In the genomic region with DNA sequence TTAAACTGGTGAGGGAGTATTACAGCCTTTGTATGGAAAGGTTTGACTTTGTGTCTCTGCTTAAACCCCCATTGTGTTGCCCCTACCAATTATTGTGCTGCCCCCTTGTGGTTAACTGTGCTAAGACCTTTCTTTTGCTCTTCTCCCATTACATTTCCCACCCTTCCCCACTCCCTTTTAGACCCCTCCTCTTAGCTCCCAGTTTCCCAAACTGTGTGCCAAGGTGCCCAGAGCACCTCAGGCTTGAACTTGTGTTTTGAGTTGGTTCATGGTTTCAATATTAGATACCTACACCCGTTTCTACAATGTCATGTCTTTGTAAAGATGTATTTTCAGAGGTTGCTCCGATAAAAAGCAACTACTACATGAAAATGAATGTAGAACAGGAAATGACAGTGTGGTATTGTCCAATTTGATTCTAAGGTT, we compare ENCODE assay signal across 8 cellular contexts. TPM values are rescaled to one million over a fixed set of nuclear protein-coding genes. Genes with fewer than 3 reads are reported as not detected.
A peak's percentile ranks its signal among the peaks of the same experiment; 100 is the strongest.
DNase-seq lines count a peak whose midpoint lies in the region; ATAC-seq and TF ChIP-seq lines count a peak whose summit lies in the region.
"Had no signal": no experiment of that assay in that cellular context is flagged by ENCODE, and none has a peak within 500 bp of the region (broad histone marks: within the 10 kb centered on the region; RNA-seq: fewer than 3 reads in every experiment).

No MANE protein-coding gene starts in this region.

- H3K36me3 ChIP-seq in ascending aorta: peaks cover 13 to 16% of the 10 kb centered on the region in 2 donors

- no peaks in the 10 kb centered on the region for H3K27me3 ChIP-seq in ascending aorta

- intact Hi-C loops in ascending aorta (cut with DNase I): loop anchor here (1.0 to 10.0 kb wide), 5 partner anchors 151 to 637 kb away; partner anchors contain the start of genes PLGRKT, PLPP6 and RIC1

- H3K4me3 ChIP-seq in ascending aorta: peak overlapping the region; percentile 73 to 83

- DNase-seq in GF-D8 (lab: John Stamatoyannopoulos, UW) (peak; percentile 44), NAMALWA (ENCODE audit: low spot score) (peak; percentile 76), SKM-1 (lab: John Stamatoyannopoulos, UW; ENCODE audit: unreplicated experiment) (peak; percentile 49), ascending aorta (ENCODE audit: low spot score in 2 of 2) (peak in 1 of 2 donors; percentile 66), islet precursor cell (peak; percentile 75)
- DNase-seq in stimulated activated CD4-positive, alpha-beta T cell treated with anti-CD3 and anti-CD28 coated beads, Interleukin-4, amount 100 ng/mL, for 48 hours (ENCODE audit: low read depth in 2 of 2): peak; percentile 26 to 32

- H3K9me3 ChIP-seq in ascending aorta: peaks cover 0 to 4% of the 10 kb centered on the region in 2 donors

- H3K27ac ChIP-seq in ascending aorta: peak overlapping the region; percentile 46 to 51
- H3K27ac ChIP-seq: epithelial cell of prostate had no signal

- TF ChIP-seq CTCF in ascending aorta (IDR thresholded peaks at IDR 0.05): peak; percentile 65 to 81 (median 71)

- ATAC-seq in HG03354 (IDR thresholded peaks at IDR 0.05; ENCODE audit: poor library complexity, severe bottlenecking, unreplicated experiment): no peak

- H3K4me1 ChIP-seq in ascending aorta: peaks cover 4 to 40% of the 10 kb centered on the region in 2 donors

RNA-seq across cellular contexts. Expression of gene JAK2, which starts 2.9 kb away (rescaled TPM):
- total RNA-seq in ascending aorta: 31.9 TPM
